1 cellular context compared by ENCODE assay signal in the genomic region with DNA sequence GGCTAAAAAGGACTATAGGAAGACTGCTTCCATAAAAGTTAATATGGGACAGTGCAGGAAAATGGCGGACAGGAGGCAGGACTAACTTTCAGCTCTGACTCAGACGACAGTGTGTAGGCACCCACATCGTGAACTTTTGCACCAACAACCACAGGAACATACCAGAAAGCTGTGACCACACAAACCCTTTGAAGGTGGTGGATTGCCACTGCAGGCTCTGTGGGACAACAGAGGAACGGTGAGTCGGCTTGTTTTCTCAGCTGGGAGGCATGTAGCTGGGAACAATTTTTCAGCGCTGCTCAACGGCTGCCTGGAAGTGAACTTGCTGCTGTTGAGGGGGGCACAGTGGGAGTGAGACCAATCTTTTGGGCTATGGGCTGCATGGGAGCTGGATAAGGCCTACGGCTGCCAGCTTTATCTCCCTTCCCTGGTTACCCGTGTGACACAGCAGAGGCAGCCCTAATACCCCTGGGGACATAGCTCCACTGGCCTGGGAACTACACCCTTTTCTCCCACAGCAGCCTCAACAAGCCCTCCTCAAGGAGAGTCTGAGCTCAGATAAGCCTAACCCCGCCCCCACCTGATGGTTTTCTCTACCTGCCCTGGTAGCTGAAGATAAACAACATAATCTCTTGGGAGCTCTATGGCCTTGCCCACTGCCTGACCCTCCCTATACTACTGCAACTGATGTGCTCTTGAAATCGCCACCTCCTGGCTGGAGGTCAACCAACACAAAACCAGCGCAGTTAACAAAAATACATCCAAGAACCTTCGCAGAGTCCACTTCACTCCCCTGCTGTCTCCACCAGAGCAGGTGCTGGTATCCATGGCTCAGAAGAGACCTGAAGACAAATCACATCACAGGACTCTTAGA.
TF ChIP-seq lines count a peak whose summit lies in the region.

No MANE protein-coding gene starts in this region.

TF ChIP-seq in GM23338, 12 proteins besides CTCF, POLR2A, EP300 and RAD21 (continued from another document):
- TF ChIP-seq, protein P1, sequence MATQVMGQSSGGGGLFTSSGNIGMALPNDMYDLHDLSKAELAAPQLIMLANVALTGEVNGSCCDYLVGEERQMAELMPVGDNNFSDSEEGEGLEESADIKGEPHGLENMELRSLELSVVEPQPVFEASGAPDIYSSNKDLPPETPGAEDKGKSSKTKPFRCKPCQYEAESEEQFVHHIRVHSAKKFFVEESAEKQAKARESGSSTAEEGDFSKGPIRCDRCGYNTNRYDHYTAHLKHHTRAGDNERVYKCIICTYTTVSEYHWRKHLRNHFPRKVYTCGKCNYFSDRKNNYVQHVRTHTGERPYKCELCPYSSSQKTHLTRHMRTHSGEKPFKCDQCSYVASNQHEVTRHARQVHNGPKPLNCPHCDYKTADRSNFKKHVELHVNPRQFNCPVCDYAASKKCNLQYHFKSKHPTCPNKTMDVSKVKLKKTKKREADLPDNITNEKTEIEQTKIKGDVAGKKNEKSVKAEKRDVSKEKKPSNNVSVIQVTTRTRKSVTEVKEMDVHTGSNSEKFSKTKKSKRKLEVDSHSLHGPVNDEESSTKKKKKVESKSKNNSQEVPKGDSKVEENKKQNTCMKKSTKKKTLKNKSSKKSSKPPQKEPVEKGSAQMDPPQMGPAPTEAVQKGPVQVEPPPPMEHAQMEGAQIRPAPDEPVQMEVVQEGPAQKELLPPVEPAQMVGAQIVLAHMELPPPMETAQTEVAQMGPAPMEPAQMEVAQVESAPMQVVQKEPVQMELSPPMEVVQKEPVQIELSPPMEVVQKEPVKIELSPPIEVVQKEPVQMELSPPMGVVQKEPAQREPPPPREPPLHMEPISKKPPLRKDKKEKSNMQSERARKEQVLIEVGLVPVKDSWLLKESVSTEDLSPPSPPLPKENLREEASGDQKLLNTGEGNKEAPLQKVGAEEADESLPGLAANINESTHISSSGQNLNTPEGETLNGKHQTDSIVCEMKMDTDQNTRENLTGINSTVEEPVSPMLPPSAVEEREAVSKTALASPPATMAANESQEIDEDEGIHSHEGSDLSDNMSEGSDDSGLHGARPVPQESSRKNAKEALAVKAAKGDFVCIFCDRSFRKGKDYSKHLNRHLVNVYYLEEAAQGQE (IDR thresholded peaks at IDR 0.05; ENCODE audit: unreplicated experiment) = no peak
- no peak for TF ChIP-seq EZH2 (IDR thresholded peaks at IDR 0.05; ENCODE audit: low read depth, unreplicated experiment)
- TF ChIP-seq, protein P2, sequence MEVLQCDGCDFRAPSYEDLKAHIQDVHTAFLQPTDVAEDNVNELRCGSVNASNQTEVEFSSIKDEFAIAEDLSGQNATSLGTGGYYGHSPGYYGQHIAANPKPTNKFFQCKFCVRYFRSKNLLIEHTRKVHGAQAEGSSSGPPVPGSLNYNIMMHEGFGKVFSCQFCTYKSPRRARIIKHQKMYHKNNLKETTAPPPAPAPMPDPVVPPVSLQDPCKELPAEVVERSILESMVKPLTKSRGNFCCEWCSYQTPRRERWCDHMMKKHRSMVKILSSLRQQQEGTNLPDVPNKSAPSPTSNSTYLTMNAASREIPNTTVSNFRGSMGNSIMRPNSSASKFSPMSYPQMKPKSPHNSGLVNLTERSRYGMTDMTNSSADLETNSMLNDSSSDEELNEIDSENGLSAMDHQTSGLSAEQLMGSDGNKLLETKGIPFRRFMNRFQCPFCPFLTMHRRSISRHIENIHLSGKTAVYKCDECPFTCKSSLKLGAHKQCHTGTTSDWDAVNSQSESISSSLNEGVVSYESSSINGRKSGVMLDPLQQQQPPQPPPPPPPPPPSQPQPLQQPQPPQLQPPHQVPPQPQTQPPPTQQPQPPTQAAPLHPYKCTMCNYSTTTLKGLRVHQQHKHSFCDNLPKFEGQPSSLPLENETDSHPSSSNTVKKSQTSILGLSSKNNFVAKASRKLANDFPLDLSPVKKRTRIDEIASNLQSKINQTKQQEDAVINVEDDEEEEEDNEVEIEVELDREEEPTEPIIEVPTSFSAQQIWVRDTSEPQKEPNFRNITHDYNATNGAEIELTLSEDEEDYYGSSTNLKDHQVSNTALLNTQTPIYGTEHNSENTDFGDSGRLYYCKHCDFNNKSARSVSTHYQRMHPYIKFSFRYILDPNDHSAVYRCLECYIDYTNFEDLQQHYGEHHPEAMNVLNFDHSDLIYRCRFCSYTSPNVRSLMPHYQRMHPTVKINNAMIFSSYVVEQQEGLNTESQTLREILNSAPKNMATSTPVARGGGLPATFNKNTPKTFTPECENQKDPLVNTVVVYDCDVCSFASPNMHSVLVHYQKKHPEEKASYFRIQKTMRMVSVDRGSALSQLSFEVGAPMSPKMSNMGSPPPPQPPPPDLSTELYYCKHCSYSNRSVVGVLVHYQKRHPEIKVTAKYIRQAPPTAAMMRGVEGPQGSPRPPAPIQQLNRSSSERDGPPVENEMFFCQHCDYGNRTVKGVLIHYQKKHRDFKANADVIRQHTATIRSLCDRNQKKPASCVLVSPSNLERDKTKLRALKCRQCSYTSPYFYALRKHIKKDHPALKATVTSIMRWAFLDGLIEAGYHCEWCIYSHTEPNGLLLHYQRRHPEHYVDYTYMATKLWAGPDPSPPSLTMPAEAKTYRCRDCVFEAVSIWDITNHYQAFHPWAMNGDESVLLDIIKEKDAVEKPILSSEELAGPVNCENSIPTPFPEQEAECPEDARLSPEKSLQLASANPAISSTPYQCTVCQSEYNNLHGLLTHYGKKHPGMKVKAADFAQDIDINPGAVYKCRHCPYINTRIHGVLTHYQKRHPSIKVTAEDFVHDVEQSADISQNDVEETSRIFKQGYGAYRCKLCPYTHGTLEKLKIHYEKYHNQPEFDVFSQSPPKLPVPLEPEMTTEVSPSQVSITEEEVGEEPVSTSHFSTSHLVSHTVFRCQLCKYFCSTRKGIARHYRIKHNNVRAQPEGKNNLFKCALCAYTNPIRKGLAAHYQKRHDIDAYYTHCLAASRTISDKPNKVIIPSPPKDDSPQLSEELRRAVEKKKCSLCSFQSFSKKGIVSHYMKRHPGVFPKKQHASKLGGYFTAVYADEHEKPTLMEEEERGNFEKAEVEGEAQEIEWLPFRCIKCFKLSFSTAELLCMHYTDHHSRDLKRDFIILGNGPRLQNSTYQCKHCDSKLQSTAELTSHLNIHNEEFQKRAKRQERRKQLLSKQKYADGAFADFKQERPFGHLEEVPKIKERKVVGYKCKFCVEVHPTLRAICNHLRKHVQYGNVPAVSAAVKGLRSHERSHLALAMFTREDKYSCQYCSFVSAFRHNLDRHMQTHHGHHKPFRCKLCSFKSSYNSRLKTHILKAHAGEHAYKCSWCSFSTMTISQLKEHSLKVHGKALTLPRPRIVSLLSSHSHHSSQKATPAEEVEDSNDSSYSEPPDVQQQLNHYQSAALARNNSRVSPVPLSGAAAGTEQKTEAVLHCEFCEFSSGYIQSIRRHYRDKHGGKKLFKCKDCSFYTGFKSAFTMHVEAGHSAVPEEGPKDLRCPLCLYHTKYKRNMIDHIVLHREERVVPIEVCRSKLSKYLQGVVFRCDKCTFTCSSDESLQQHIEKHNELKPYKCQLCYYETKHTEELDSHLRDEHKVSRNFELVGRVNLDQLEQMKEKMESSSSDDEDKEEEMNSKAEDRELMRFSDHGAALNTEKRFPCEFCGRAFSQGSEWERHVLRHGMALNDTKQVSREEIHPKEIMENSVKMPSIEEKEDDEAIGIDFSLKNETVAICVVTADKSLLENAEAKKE (CRISPR knock-in tag; IDR thresholded peaks at IDR 0.05) = no peak
- TF ChIP-seq EZH2phosphoT487 (IDR thresholded peaks at IDR 0.05; ENCODE audit: unreplicated experiment) = no peak
- no peak for TF ChIP-seq NANOG (IDR thresholded peaks at IDR 0.05; ENCODE audit: borderline replicate concordance)
- TF ChIP-seq, protein P3, sequence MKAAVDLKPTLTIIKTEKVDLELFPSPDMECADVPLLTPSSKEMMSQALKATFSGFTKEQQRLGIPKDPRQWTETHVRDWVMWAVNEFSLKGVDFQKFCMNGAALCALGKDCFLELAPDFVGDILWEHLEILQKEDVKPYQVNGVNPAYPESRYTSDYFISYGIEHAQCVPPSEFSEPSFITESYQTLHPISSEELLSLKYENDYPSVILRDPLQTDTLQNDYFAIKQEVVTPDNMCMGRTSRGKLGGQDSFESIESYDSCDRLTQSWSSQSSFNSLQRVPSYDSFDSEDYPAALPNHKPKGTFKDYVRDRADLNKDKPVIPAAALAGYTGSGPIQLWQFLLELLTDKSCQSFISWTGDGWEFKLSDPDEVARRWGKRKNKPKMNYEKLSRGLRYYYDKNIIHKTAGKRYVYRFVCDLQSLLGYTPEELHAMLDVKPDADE (IDR thresholded peaks at IDR 0.05) = no peak
- TF ChIP-seq POLR2AphosphoS5 (IDR thresholded peaks at IDR 0.05; ENCODE audit: low read depth) = no peak
- TF ChIP-seq STAT1 (IDR thresholded peaks at IDR 0.05; ENCODE audit: unreplicated experiment) = no peak
